Comparison of ENCODE assay signal across 21 cellular contexts in the genomic region with DNA sequence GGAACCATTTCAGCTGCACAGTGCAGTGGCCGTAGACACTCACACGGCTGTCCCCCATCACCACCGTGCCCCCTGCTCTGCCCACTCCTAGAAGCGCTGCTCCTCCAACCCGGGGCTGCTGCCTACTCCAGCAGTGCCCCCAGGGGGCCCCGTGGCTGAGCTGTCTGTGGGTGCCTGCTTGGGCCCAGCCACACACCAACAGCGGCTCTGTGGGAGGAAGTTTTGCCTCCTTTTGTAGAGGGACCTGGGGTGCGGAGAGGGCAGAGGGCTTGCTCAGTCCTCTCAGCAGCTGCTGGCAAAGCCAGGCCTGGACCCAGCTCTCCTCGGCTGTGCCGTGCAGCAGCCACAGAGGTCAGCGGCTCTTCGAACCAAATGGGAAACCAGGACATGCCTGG. TPM values are rescaled to one million over a fixed set of nuclear protein-coding genes. Genes with fewer than 3 reads are reported as not detected.
DNase-seq lines count a peak whose midpoint lies in the region; ATAC-seq and TF ChIP-seq lines count a peak whose summit lies in the region.
"Had no signal": no experiment of that assay in that cellular context is flagged by ENCODE, and none has a peak within 500 bp of the region (broad histone marks: within the 10 kb centered on the region; RNA-seq: fewer than 3 reads in every experiment).

No MANE protein-coding gene starts in this region.

- in situ Hi-C loops in KBM-7 (cut with MboI; ENCODE audit: low pct_unique_long_range_greater_than_20kb, low sequenced_read_pairs): no loop called here

- no peaks in the 10 kb centered on the region for H3K9me3 Mint-ChIP-seq in activated naive CD8-positive, alpha-beta T cell treated with anti-CD3 and anti-CD28 coated beads, Interleukin-2, amount 10 ng/mL, durations not matched to agents 7 days and 5 days
- no peaks in the 10 kb centered on the region for H3K9me3 Mint-ChIP-seq in activated naive CD8-positive, alpha-beta T cell treated with anti-CD3 and anti-CD28 coated beads for 36 hours
- H3K9me3 Mint-ChIP-seq: H9 had no signal

- WGBS in right lobe of liver (ENCODE audit: insufficient coverage, low coverage, low lambda C conversion rate, missing lambda C conversion rate): no CpG with 5 or more reads among the region's 12 CpGs

- no peak for DNase-seq in activated naive CD8-positive, alpha-beta T cell treated with anti-CD3 and anti-CD28 coated beads, Interleukin-2, amount 10 ng/mL, durations not matched to agents 7 days and 5 days
- no peak for DNase-seq in activated naive CD8-positive, alpha-beta T cell treated with anti-CD3 and anti-CD28 coated beads for 36 hours
- DNase-seq in H7 (peak; percentile 67), right lobe of liver (peak in 2 of 3 donors; percentile 21 to 37), upper lobe of right lung (peak; percentile 46), KBM-7 (no peak)
- DNase-seq: COR-L47, DMS153, EL, IMR-90, Kasumi-1, MM.1S, NCI-H187 treated with DMSO at 0.1 percent for 48 hours, NCI-H2171 treated with DMSO at 0.1 percent for 48 hours, NCI-H446 treated with DMSO at 0.1 percent for 48 hours, OCI-M1 had no signal

- intact Hi-C loops in right lobe of liver (cut with DNase I) (loop anchor here in 1 of 2 donors (10.0 kb wide), 1 partner anchor 49 kb away; no protein-coding TSS in a partner anchor), upper lobe of right lung (cut with DNase I) (no loop called here)

- H3K36me3 ChIP-seq in H7 (replicated peaks; ENCODE audit: control insufficient read depth, insufficient read depth, low read length) (no peaks in the 10 kb centered on the region), right lobe of liver (no peaks in the 10 kb centered on the region), upper lobe of right lung (no peaks in the 10 kb centered on the region)

- TF ChIP-seq CTCF in right lobe of liver (IDR thresholded peaks at IDR 0.05) (no peak), upper lobe of right lung (IDR thresholded peaks at IDR 0.05) (no peak)

- H3K4me3 ChIP-seq in H7 (ENCODE audit: insufficient read depth, low read depth, low read length) (no peak overlapping the region), right lobe of liver (no peak overlapping the region), upper lobe of right lung (no peak overlapping the region)
- H3K4me3 ChIP-seq: A549, SJSA1 had no signal

- H3K36me3 Mint-ChIP-seq in activated naive CD8-positive, alpha-beta T cell treated with anti-CD3 and anti-CD28 coated beads, Interleukin-2, amount 10 ng/mL, durations not matched to agents 7 days and 5 days: peaks cover 3% of the 10 kb centered on the region
- no peaks in the 10 kb centered on the region for H3K36me3 Mint-ChIP-seq in activated naive CD8-positive, alpha-beta T cell treated with anti-CD3 and anti-CD28 coated beads for 36 hours

- peak; percentile 26 for ATAC-seq in activated naive CD8-positive, alpha-beta T cell treated with anti-CD3 and anti-CD28 coated beads, Interleukin-2, amount 10 ng/mL, durations not matched to agents 7 days and 5 days (ENCODE audit: low read depth)
- ATAC-seq in right lobe of liver (no peak), upper lobe of right lung (no peak), HG03460 (IDR thresholded peaks at IDR 0.05; ENCODE audit: unreplicated experiment) (no peak)

- no peak overlapping the region for H3K4me3 Mint-ChIP-seq in activated naive CD8-positive, alpha-beta T cell treated with anti-CD3 and anti-CD28 coated beads, Interleukin-2, amount 10 ng/mL, durations not matched to agents 7 days and 5 days
- no peak overlapping the region for H3K4me3 Mint-ChIP-seq in activated naive CD8-positive, alpha-beta T cell treated with anti-CD3 and anti-CD28 coated beads for 36 hours
- H3K4me3 Mint-ChIP-seq: H9 had no signal

- TF ChIP-seq POLR2A in right lobe of liver (IDR thresholded peaks at IDR 0.05): no peak

- H3K27ac Mint-ChIP-seq in activated naive CD8-positive, alpha-beta T cell treated with anti-CD3 and anti-CD28 coated beads, Interleukin-2, amount 10 ng/mL, durations not matched to agents 7 days and 5 days: no peak overlapping the region
- no peak overlapping the region for H3K27ac Mint-ChIP-seq in activated naive CD8-positive, alpha-beta T cell treated with anti-CD3 and anti-CD28 coated beads for 36 hours

- no peaks in the 10 kb centered on the region for H3K4me1 Mint-ChIP-seq in activated naive CD8-positive, alpha-beta T cell treated with anti-CD3 and anti-CD28 coated beads, Interleukin-2, amount 10 ng/mL, durations not matched to agents 7 days and 5 days
- no peaks in the 10 kb centered on the region for H3K4me1 Mint-ChIP-seq in activated naive CD8-positive, alpha-beta T cell treated with anti-CD3 and anti-CD28 coated beads for 36 hours

- H3K27me3 ChIP-seq in H7 (ENCODE audit: control insufficient read depth, insufficient read depth, low read length) (no peaks in the 10 kb centered on the region), right lobe of liver (no peaks in the 10 kb centered on the region), upper lobe of right lung (peaks cover 10% of the 10 kb centered on the region)

- H3K9me3 ChIP-seq in right lobe of liver (no peaks in the 10 kb centered on the region), upper lobe of right lung (no peaks in the 10 kb centered on the region)
- H3K9me3 ChIP-seq: A549, SJSA1 had no signal

- peaks cover 5% of the 10 kb centered on the region for H3K27me3 Mint-ChIP-seq in activated naive CD8-positive, alpha-beta T cell treated with anti-CD3 and anti-CD28 coated beads, Interleukin-2, amount 10 ng/mL, durations not matched to agents 7 days and 5 days
- peaks cover 8% of the 10 kb centered on the region for H3K27me3 Mint-ChIP-seq in activated naive CD8-positive, alpha-beta T cell treated with anti-CD3 and anti-CD28 coated beads for 36 hours

- POLR2A ChIA-PET in activated naive CD8-positive, alpha-beta T cell treated with anti-CD3 and anti-CD28 coated beads, Interleukin-2, amount 10 ng/mL, durations not matched to agents 7 days and 5 days (lab: Charles Lee): no interaction called here

- H3K4me1 ChIP-seq in right lobe of liver (no peaks in the 10 kb centered on the region), upper lobe of right lung (no peaks in the 10 kb centered on the region)
- H3K4me1 ChIP-seq: A549 had no signal

- H3K27ac ChIP-seq in right lobe of liver: no peak overlapping the region
- no peak overlapping the region for H3K27ac ChIP-seq in upper lobe of right lung
- H3K27ac ChIP-seq: A549, C4-2B, SJSA1 had no signal

RNA-seq across cellular contexts. Expression of a gene that starts 11.4 kb away (rescaled TPM):
- total RNA-seq in activated naive CD8-positive, alpha-beta T cell treated with anti-CD3 and anti-CD28 coated beads, Interleukin-2, amount 10 ng/mL, durations not matched to agents 7 days and 5 days: 1 to 10 TPM; 3.0 to 3.5 TPM
- 1 to 10 TPM; 1.8 to 1.9 TPM for total RNA-seq in activated naive CD8-positive, alpha-beta T cell treated with anti-CD3 and anti-CD28 coated beads for 36 hours
- total RNA-seq in H7 (2014; rRNA removed; shearing (Covaris generic)): 3.8 and 4.6 TPM in 2 replicates
- 10 to 100 TPM in 5 of 6 experiments, 1 to 10 TPM in 1; 7.5 to 19.3 (median 13.9) TPM for total RNA-seq in right lobe of liver
- 3.6 TPM for total RNA-seq in upper lobe of right lung

Comparison
In these comparisons a context has a peak if more than half of its experiments do, and no peak if none do; other contexts are left out.
1. DNase-seq: peak in H7 (single experiment), right lobe of liver (2 of 3) and upper lobe of right lung (single experiment); none in activated naive CD8-positive, alpha-beta T cell treated with anti-CD3 and anti-CD28 coated beads, Interleukin-2, amount 10 ng/mL, durations not matched to agents 7 days and 5 days (single experiment), activated naive CD8-positive, alpha-beta T cell treated with anti-CD3 and anti-CD28 coated beads for 36 hours (single experiment) and KBM-7 (single experiment).